3 cellular contexts compared by ENCODE assay signal in the genomic region with DNA sequence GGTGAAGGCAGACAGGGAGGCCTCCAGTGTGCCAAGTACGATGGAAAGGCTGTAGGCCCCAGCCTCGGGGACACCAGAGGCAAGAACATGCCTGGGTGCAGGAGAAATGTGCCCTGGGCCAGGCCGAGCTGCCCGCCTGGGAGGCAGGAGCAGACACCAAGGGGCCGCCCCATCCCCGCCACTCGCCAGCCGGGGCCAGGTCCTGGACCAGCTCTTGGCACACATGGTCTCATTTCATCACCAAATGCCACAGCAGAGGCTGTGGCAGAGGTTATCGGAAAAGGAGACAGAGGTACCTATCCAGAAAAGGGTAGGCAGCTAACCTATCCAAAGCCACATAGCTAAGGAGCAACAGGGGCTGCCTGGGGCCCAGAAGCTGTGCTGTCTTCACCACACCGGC.
TF ChIP-seq lines count a peak whose summit lies in the region.

No MANE protein-coding gene starts in this region.

TF ChIP-seq in liver, 16 proteins besides CTCF, POLR2A, EP300 and RAD21:
- peak; percentile 76 to 81 for TF ChIP-seq RXRA (IDR thresholded peaks at IDR 0.05)
- TF ChIP-seq FOXA2 (IDR thresholded peaks at IDR 0.05) = no peak
- peak in 1 of 2 donors; percentile 59 for TF ChIP-seq JUND (IDR thresholded peaks at IDR 0.05)
- no peak for TF ChIP-seq EGR1 (IDR thresholded peaks at IDR 0.05; ENCODE audit: low read depth in 2 of 2)
- TF ChIP-seq, protein P1, sequence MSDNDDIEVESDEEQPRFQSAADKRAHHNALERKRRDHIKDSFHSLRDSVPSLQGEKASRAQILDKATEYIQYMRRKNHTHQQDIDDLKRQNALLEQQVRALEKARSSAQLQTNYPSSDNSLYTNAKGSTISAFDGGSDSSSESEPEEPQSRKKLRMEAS (IDR thresholded peaks at IDR 0.05) = peak; percentile 67
- no peak for TF ChIP-seq HNF4G (IDR thresholded peaks at IDR 0.05)
- TF ChIP-seq SP1 (IDR thresholded peaks at IDR 0.05) = peak; percentile 72
- peak; percentile 71 for TF ChIP-seq YY1 (IDR thresholded peaks at IDR 0.05)
- TF ChIP-seq, protein P2, sequence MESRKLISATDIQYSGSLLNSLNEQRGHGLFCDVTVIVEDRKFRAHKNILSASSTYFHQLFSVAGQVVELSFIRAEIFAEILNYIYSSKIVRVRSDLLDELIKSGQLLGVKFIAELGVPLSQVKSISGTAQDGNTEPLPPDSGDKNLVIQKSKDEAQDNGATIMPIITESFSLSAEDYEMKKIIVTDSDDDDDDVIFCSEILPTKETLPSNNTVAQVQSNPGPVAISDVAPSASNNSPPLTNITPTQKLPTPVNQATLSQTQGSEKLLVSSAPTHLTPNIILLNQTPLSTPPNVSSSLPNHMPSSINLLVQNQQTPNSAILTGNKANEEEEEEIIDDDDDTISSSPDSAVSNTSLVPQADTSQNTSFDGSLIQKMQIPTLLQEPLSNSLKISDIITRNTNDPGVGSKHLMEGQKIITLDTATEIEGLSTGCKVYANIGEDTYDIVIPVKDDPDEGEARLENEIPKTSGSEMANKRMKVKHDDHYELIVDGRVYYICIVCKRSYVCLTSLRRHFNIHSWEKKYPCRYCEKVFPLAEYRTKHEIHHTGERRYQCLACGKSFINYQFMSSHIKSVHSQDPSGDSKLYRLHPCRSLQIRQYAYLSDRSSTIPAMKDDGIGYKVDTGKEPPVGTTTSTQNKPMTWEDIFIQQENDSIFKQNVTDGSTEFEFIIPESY (IDR thresholded peaks at IDR 0.05) = no peak
- TF ChIP-seq GABPA (IDR thresholded peaks at IDR 0.05 in 1 of 2, conservative IDR thresholded peaks at IDR 0.05 in 1 of 2) = no peak
- no peak for TF ChIP-seq TAF1 (conservative IDR thresholded peaks at IDR 0.05)
- TF ChIP-seq NR2F2 (IDR thresholded peaks at IDR 0.05) = no peak
- TF ChIP-seq HNF4A (conservative IDR thresholded peaks at IDR 0.05) = peak; percentile 60 to 74
- TF ChIP-seq, protein P3, sequence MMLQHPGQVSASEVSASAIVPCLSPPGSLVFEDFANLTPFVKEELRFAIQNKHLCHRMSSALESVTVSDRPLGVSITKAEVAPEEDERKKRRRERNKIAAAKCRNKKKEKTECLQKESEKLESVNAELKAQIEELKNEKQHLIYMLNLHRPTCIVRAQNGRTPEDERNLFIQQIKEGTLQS (IDR thresholded peaks at IDR 0.05) = peak; percentile 86
- TF ChIP-seq, protein P4, sequence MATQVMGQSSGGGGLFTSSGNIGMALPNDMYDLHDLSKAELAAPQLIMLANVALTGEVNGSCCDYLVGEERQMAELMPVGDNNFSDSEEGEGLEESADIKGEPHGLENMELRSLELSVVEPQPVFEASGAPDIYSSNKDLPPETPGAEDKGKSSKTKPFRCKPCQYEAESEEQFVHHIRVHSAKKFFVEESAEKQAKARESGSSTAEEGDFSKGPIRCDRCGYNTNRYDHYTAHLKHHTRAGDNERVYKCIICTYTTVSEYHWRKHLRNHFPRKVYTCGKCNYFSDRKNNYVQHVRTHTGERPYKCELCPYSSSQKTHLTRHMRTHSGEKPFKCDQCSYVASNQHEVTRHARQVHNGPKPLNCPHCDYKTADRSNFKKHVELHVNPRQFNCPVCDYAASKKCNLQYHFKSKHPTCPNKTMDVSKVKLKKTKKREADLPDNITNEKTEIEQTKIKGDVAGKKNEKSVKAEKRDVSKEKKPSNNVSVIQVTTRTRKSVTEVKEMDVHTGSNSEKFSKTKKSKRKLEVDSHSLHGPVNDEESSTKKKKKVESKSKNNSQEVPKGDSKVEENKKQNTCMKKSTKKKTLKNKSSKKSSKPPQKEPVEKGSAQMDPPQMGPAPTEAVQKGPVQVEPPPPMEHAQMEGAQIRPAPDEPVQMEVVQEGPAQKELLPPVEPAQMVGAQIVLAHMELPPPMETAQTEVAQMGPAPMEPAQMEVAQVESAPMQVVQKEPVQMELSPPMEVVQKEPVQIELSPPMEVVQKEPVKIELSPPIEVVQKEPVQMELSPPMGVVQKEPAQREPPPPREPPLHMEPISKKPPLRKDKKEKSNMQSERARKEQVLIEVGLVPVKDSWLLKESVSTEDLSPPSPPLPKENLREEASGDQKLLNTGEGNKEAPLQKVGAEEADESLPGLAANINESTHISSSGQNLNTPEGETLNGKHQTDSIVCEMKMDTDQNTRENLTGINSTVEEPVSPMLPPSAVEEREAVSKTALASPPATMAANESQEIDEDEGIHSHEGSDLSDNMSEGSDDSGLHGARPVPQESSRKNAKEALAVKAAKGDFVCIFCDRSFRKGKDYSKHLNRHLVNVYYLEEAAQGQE (IDR thresholded peaks at IDR 0.05) = peak; percentile 42
- TF ChIP-seq FOXA1 (IDR thresholded peaks at IDR 0.05) = no peak

TF ChIP-seq in HepG2, 621 proteins besides CTCF, POLR2A, EP300 and RAD21:
- no peak for TF ChIP-seq NR2F1 (CRISPR knock-in tag; IDR thresholded peaks at IDR 0.05)
- TF ChIP-seq, protein P5, sequence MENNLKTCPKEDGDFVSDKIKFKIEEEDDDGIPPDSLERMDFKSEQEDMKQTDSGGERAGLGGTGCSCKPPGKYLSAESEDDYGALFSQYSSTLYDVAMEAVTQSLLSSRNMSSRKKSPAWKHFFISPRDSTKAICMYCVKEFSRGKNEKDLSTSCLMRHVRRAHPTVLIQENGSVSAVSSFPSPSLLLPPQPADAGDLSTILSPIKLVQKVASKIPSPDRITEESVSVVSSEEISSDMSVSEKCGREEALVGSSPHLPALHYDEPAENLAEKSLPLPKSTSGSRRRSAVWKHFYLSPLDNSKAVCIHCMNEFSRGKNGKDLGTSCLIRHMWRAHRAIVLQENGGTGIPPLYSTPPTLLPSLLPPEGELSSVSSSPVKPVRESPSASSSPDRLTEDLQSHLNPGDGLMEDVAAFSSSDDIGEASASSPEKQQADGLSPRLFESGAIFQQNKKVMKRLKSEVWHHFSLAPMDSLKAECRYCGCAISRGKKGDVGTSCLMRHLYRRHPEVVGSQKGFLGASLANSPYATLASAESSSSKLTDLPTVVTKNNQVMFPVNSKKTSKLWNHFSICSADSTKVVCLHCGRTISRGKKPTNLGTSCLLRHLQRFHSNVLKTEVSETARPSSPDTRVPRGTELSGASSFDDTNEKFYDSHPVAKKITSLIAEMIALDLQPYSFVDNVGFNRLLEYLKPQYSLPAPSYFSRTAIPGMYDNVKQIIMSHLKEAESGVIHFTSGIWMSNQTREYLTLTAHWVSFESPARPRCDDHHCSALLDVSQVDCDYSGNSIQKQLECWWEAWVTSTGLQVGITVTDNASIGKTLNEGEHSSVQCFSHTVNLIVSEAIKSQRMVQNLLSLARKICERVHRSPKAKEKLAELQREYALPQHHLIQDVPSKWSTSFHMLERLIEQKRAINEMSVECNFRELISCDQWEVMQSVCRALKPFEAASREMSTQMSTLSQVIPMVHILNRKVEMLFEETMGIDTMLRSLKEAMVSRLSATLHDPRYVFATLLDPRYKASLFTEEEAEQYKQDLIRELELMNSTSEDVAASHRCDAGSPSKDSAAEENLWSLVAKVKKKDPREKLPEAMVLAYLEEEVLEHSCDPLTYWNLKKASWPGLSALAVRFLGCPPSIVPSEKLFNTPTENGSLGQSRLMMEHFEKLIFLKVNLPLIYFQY (CRISPR knock-in tag; IDR thresholded peaks at IDR 0.05; ENCODE audit: borderline replicate concordance) = no peak
- no peak for TF ChIP-seq ZNF10 (CRISPR knock-in tag; IDR thresholded peaks at IDR 0.05; ENCODE audit: borderline replicate concordance, low read depth)
- TF ChIP-seq ZNF572 (CRISPR knock-in tag; IDR thresholded peaks at IDR 0.05) = no peak
- no peak for TF ChIP-seq FOXC1 (CRISPR knock-in tag; IDR thresholded peaks at IDR 0.05; ENCODE audit: borderline replicate concordance)
- TF ChIP-seq ZNF331 (CRISPR knock-in tag; IDR thresholded peaks at IDR 0.05) = no peak
- TF ChIP-seq ZFY (CRISPR knock-in tag; IDR thresholded peaks at IDR 0.05) = no peak
- TF ChIP-seq, protein P6, sequence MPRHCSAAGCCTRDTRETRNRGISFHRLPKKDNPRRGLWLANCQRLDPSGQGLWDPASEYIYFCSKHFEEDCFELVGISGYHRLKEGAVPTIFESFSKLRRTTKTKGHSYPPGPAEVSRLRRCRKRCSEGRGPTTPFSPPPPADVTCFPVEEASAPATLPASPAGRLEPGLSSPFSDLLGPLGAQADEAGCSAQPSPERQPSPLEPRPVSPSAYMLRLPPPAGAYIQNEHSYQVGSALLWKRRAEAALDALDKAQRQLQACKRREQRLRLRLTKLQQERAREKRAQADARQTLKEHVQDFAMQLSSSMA (CRISPR knock-in tag; IDR thresholded peaks at IDR 0.05) = no peak
- no peak for TF ChIP-seq RXRB (CRISPR knock-in tag; IDR thresholded peaks at IDR 0.05; ENCODE audit: borderline replicate concordance)
- TF ChIP-seq ZNF468 (CRISPR knock-in tag; IDR thresholded peaks at IDR 0.05) = no peak

TF ChIP-seq in H1, 55 proteins besides CTCF, POLR2A, EP300 and RAD21:
- TF ChIP-seq TCF12 (IDR thresholded peaks at IDR 0.05; ENCODE audit: low read depth, low read length) = no peak
- TF ChIP-seq MAFK (IDR thresholded peaks at IDR 0.05; ENCODE audit: low read depth, low read length) = no peak
- no peak for TF ChIP-seq GABPA (IDR thresholded peaks at IDR 0.05; ENCODE audit: borderline replicate concordance, insufficient read depth, low read length)
- no peak for TF ChIP-seq SUZ12 (IDR thresholded peaks at IDR 0.05; ENCODE audit: low read length)
- TF ChIP-seq, protein P7, sequence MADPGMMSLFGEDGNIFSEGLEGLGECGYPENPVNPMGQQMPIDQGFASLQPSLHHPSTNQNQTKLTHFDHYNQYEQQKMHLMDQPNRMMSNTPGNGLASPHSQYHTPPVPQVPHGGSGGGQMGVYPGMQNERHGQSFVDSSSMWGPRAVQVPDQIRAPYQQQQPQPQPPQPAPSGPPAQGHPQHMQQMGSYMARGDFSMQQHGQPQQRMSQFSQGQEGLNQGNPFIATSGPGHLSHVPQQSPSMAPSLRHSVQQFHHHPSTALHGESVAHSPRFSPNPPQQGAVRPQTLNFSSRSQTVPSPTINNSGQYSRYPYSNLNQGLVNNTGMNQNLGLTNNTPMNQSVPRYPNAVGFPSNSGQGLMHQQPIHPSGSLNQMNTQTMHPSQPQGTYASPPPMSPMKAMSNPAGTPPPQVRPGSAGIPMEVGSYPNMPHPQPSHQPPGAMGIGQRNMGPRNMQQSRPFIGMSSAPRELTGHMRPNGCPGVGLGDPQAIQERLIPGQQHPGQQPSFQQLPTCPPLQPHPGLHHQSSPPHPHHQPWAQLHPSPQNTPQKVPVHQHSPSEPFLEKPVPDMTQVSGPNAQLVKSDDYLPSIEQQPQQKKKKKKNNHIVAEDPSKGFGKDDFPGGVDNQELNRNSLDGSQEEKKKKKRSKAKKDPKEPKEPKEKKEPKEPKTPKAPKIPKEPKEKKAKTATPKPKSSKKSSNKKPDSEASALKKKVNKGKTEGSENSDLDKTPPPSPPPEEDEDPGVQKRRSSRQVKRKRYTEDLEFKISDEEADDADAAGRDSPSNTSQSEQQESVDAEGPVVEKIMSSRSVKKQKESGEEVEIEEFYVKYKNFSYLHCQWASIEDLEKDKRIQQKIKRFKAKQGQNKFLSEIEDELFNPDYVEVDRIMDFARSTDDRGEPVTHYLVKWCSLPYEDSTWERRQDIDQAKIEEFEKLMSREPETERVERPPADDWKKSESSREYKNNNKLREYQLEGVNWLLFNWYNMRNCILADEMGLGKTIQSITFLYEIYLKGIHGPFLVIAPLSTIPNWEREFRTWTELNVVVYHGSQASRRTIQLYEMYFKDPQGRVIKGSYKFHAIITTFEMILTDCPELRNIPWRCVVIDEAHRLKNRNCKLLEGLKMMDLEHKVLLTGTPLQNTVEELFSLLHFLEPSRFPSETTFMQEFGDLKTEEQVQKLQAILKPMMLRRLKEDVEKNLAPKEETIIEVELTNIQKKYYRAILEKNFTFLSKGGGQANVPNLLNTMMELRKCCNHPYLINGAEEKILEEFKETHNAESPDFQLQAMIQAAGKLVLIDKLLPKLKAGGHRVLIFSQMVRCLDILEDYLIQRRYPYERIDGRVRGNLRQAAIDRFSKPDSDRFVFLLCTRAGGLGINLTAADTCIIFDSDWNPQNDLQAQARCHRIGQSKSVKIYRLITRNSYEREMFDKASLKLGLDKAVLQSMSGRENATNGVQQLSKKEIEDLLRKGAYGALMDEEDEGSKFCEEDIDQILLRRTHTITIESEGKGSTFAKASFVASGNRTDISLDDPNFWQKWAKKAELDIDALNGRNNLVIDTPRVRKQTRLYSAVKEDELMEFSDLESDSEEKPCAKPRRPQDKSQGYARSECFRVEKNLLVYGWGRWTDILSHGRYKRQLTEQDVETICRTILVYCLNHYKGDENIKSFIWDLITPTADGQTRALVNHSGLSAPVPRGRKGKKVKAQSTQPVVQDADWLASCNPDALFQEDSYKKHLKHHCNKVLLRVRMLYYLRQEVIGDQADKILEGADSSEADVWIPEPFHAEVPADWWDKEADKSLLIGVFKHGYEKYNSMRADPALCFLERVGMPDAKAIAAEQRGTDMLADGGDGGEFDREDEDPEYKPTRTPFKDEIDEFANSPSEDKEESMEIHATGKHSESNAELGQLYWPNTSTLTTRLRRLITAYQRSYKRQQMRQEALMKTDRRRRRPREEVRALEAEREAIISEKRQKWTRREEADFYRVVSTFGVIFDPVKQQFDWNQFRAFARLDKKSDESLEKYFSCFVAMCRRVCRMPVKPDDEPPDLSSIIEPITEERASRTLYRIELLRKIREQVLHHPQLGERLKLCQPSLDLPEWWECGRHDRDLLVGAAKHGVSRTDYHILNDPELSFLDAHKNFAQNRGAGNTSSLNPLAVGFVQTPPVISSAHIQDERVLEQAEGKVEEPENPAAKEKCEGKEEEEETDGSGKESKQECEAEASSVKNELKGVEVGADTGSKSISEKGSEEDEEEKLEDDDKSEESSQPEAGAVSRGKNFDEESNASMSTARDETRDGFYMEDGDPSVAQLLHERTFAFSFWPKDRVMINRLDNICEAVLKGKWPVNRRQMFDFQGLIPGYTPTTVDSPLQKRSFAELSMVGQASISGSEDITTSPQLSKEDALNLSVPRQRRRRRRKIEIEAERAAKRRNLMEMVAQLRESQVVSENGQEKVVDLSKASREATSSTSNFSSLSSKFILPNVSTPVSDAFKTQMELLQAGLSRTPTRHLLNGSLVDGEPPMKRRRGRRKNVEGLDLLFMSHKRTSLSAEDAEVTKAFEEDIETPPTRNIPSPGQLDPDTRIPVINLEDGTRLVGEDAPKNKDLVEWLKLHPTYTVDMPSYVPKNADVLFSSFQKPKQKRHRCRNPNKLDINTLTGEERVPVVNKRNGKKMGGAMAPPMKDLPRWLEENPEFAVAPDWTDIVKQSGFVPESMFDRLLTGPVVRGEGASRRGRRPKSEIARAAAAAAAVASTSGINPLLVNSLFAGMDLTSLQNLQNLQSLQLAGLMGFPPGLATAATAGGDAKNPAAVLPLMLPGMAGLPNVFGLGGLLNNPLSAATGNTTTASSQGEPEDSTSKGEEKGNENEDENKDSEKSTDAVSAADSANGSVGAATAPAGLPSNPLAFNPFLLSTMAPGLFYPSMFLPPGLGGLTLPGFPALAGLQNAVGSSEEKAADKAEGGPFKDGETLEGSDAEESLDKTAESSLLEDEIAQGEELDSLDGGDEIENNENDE (IDR thresholded peaks at IDR 0.05; ENCODE audit: insufficient replicate concordance, low read length) = no peak
- no peak for TF ChIP-seq SP4 (IDR thresholded peaks at IDR 0.05; ENCODE audit: low read length)
- TF ChIP-seq, protein P8, sequence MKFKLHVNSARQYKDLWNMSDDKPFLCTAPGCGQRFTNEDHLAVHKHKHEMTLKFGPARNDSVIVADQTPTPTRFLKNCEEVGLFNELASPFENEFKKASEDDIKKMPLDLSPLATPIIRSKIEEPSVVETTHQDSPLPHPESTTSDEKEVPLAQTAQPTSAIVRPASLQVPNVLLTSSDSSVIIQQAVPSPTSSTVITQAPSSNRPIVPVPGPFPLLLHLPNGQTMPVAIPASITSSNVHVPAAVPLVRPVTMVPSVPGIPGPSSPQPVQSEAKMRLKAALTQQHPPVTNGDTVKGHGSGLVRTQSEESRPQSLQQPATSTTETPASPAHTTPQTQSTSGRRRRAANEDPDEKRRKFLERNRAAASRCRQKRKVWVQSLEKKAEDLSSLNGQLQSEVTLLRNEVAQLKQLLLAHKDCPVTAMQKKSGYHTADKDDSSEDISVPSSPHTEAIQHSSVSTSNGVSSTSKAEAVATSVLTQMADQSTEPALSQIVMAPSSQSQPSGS (IDR thresholded peaks at IDR 0.05; ENCODE audit: low read length) = no peak
- TF ChIP-seq SP1 (IDR thresholded peaks at IDR 0.05; ENCODE audit: low read depth, low read length) = no peak
- no peak for TF ChIP-seq PHF8 (conservative IDR thresholded peaks at IDR 0.05; ENCODE audit: low read depth, low read length)
- no peak for TF ChIP-seq SP2 (IDR thresholded peaks at IDR 0.05; ENCODE audit: low read length)
- TF ChIP-seq HDAC6 (IDR thresholded peaks at IDR 0.05; ENCODE audit: low read depth, low read length) = no peak
- TF ChIP-seq BACH1 (IDR thresholded peaks at IDR 0.05; ENCODE audit: low read length) = no peak
- no peak for TF ChIP-seq ZNF274 (IDR thresholded peaks at IDR 0.05; ENCODE audit: borderline replicate concordance, extremely low read depth, low read length)
